Comparison of ENCODE assay signal across 23 cellular contexts in the genomic region with DNA sequence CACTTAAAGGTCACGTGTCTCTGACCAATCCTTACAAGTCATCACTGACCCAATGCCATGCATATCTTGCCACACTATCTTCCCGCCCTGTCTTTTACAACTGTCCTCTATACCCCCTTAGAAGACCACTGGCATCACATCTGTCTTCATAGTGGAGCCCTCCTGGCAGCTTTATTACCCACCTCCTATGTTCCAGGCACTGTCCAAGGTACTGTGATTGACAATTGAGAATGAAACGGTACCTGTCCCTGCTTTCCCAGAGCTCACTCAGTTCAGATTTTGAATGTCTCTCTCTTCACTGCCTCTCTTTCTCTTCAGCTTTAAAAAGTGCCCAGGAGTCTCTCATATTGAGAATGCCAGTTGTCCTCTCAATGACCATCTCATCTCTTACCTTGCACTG.
"Had no signal": no experiment of that assay in that cellular context is flagged by ENCODE, and none has a peak within 500 bp of the region (broad histone marks: within the 10 kb centered on the region; RNA-seq: fewer than 3 reads in every experiment).

No MANE protein-coding gene starts in this region.

- H3K4me3 ChIP-seq: K562 had no signal

- DNase-seq: IMR-90; Kasumi-1; MM.1S; NCI-H1092 treated with DMSO at 0.1 percent for 48 hours; NCI-H1436; NCI-H187; NCI-H2029; NCI-H2081 treated with DMSO at 0.1 percent for 48 hours; NCI-H2171; NCI-H226; NCI-H446; NCI-H510A; NCI-H524 treated with DMSO at 0.1 percent for 48 hours; NCI-H69; NCI-H774; NK-92 treated with Interleukin-12 subunit alpha and Interleukin-12 subunit beta, amount 100 ng/mL, for 24 hours; PC-3; SHP77 had no signal

- FAIRE-seq: HepG2, K562 had no signal

- H3K4me2 ChIP-seq: KMS-11 had no signal

- ATAC-seq: HepG2, K562, Panc1, PC-3 had no signal

- H3K9ac ChIP-seq: KMS-11 had no signal

- H3K27ac ChIP-seq: KMS-11, RWPE1 had no signal
